Comparison of ENCODE assay signal across 8 cellular contexts in the genomic region with DNA sequence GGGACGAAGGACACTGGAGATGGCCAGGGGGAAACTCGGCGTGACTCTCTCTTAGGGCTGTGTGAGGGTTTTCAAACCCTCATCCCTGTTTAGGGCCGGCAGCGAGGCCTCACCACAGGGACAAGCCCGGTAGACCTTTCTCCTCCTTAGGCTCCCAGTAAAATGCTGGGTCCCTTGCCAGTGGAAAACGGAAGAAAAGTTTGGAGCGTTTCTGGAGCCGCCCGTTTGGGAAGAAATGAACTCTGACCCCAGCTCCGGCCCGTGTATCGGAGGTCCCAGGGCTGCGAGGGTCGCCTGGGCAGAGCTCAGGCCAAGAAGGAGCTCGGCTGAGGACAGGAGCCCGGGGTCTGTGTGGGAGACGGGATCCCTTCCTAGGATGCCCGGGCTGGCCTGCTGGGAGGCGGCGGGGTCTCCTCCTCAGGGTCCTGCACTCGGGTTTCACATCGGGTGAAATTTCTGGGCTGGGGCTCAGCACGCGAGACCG. TPM values are rescaled to one million over a fixed set of nuclear protein-coding genes. Genes with fewer than 3 reads are reported as not detected.
DNase-seq lines count a peak whose midpoint lies in the region; ATAC-seq and TF ChIP-seq lines count a peak whose summit lies in the region.

No MANE protein-coding gene starts in this region.

- H3K4me1 ChIP-seq in BE2C (no peaks in the 10 kb centered on the region), right atrium auricular region (peaks cover 0 to 23% of the 10 kb centered on the region in 2 donors), skeletal muscle satellite cell (ENCODE audit: control insufficient read depth, insufficient read depth, low read length) (peaks cover 8% of the 10 kb centered on the region)

- peak overlapping the region; percentile 89 to 90 for H3K27ac ChIP-seq in right atrium auricular region

- CTCF ChIA-PET in activated CD8-positive, alpha-beta T cell treated with anti-CD3 and anti-CD28 coated beads, Interleukin-2, amount 10 ng/mL, durations not matched to agents 7 days and 5 days (lab: Charles Lee) = interaction anchor here (1.0 to 3.5 kb wide), 11 partner anchors 9 to 135 kb away, joined by 3 to 14 read pairs (median 4); no protein-coding TSS in a partner anchor

- H3K27me3 Mint-ChIP-seq in HFFc6 (ENCODE audit: insufficient read depth) = peaks cover 11% of the 10 kb centered on the region
- peaks cover 18% of the 10 kb centered on the region for H3K27me3 Mint-ChIP-seq in activated CD8-positive, alpha-beta T cell treated with anti-CD3 and anti-CD28 coated beads, Interleukin-2, amount 10 ng/mL, durations not matched to agents 7 days and 5 days (ENCODE audit: low read depth)

- H3K4me3 ChIP-seq in BE2C (ENCODE audit: low read depth, low read length) (peak overlapping the region; percentile 74), right atrium auricular region (peak overlapping the region; percentile 80 to 91), skeletal muscle satellite cell (ENCODE audit: low read length) (peak overlapping the region; percentile 81)

- H3K27me3 ChIP-seq in BE2C = no peaks in the 10 kb centered on the region
- no peaks in the 10 kb centered on the region for H3K27me3 ChIP-seq in right atrium auricular region
- H3K27me3 ChIP-seq in skeletal muscle satellite cell (ENCODE audit: control insufficient read depth, insufficient read depth, low read length) = no peaks in the 10 kb centered on the region

- peak overlapping the region; percentile 70 for H3K9ac ChIP-seq in skeletal muscle satellite cell (ENCODE audit: low read depth, low read length)

- no peak for ATAC-seq in activated CD8-positive, alpha-beta T cell treated with anti-CD3 and anti-CD28 coated beads, Interleukin-2, amount 10 ng/mL, durations not matched to agents 7 days and 5 days
- no peak for ATAC-seq in HG03108 (IDR thresholded peaks at IDR 0.05; ENCODE audit: unreplicated experiment)

- no peak for TF ChIP-seq CTCF in BE2C (IDR thresholded peaks at IDR 0.05; ENCODE audit: low read depth, low read length)
- TF ChIP-seq CTCF in HFFc6 (IDR thresholded peaks at IDR 0.05) = no peak
- TF ChIP-seq CTCF in right atrium auricular region (IDR thresholded peaks at IDR 0.05) = no peak

- no peaks in the 10 kb centered on the region for H3K9me3 Mint-ChIP-seq in HFFc6
- no peaks in the 10 kb centered on the region for H3K9me3 Mint-ChIP-seq in activated CD8-positive, alpha-beta T cell treated with anti-CD3 and anti-CD28 coated beads, Interleukin-2, amount 10 ng/mL, durations not matched to agents 7 days and 5 days (ENCODE audit: insufficient read depth)

- peak overlapping the region; percentile 95 for H3K4me2 ChIP-seq in skeletal muscle satellite cell (ENCODE audit: low read length)

- peak overlapping the region; percentile 83 for H3K27ac Mint-ChIP-seq in HFFc6
- peak overlapping the region; percentile 80 for H3K27ac Mint-ChIP-seq in activated CD8-positive, alpha-beta T cell treated with anti-CD3 and anti-CD28 coated beads, Interleukin-2, amount 10 ng/mL, durations not matched to agents 7 days and 5 days

- H3K36me3 ChIP-seq in BE2C = no peaks in the 10 kb centered on the region
- no peaks in the 10 kb centered on the region for H3K36me3 ChIP-seq in right atrium auricular region
- no peaks in the 10 kb centered on the region for H3K36me3 ChIP-seq in skeletal muscle satellite cell (ENCODE audit: insufficient read depth, low read length)

- H3K9me3 ChIP-seq in BE2C = no peaks in the 10 kb centered on the region
- no peaks in the 10 kb centered on the region for H3K9me3 ChIP-seq in right atrium auricular region
- H3K9me3 ChIP-seq in skeletal muscle satellite cell (replicated peaks; ENCODE audit: low read length) = no peaks in the 10 kb centered on the region

- POLR2A ChIA-PET in activated CD8-positive, alpha-beta T cell treated with anti-CD3 and anti-CD28 coated beads, Interleukin-2, amount 10 ng/mL, durations not matched to agents 7 days and 5 days (lab: Charles Lee) = interaction anchor here (0.6 to 2.4 kb wide), 14 partner anchors 8 to 243 kb away, joined by 3 to 11 read pairs (median 4); a partner anchor contains a TSS

- H3K4me1 Mint-ChIP-seq in HFFc6 (ENCODE audit: low read depth) = peaks cover 14% of the 10 kb centered on the region
- H3K4me1 Mint-ChIP-seq in activated CD8-positive, alpha-beta T cell treated with anti-CD3 and anti-CD28 coated beads, Interleukin-2, amount 10 ng/mL, durations not matched to agents 7 days and 5 days (ENCODE audit: low read depth) = peaks cover 47% of the 10 kb centered on the region

- H3K4me3 Mint-ChIP-seq in HFFc6 = peak overlapping the region; percentile 91
- peak overlapping the region; percentile 81 for H3K4me3 Mint-ChIP-seq in activated CD8-positive, alpha-beta T cell treated with anti-CD3 and anti-CD28 coated beads, Interleukin-2, amount 10 ng/mL, durations not matched to agents 7 days and 5 days

- no peaks in the 10 kb centered on the region for H3K36me3 Mint-ChIP-seq in HFFc6 (ENCODE audit: low read depth)
- peaks cover 4% of the 10 kb centered on the region for H3K36me3 Mint-ChIP-seq in activated CD8-positive, alpha-beta T cell treated with anti-CD3 and anti-CD28 coated beads, Interleukin-2, amount 10 ng/mL, durations not matched to agents 7 days and 5 days (ENCODE audit: low read depth)

- DNase-seq in BE2C = no peak
- no peak for DNase-seq in HFFc6
- no peak for DNase-seq in activated CD8-positive, alpha-beta T cell treated with anti-CD3 and anti-CD28 coated beads, Interleukin-2, amount 10 ng/mL, durations not matched to agents 7 days and 5 days
- no peak for DNase-seq in right atrium auricular region (ENCODE audit: low spot score)
- DNase-seq in NCI-H526 treated with DMSO at 0.1 percent for 48 hours (lab: John Stamatoyannopoulos, UW) = no peak
- no peak for DNase-seq in GM19240 (ENCODE audit: insufficient read length, low spot score)

RNA-seq across cellular contexts. Expression of a gene that starts 23.2 kb away (rescaled TPM):
- polyA plus RNA-seq in BE2C (2012; ENCODE audit: insufficient read depth, insufficient read length, low read depth) = 30.1 TPM
- 1 to 10 TPM; 5.9 to 7.3 (median 6.9) TPM for total RNA-seq in HFFc6 (2021; fragmentation: NEBNext Ultra II Directional; extraction: Animal tissue kit (Norgen Biotek cat#: 25700))
- 10 to 100 TPM; 10.8 to 12.1 TPM for total RNA-seq in activated CD8-positive, alpha-beta T cell treated with anti-CD3 and anti-CD28 coated beads, Interleukin-2, amount 10 ng/mL, durations not matched to agents 7 days and 5 days
- 1 to 10 TPM; 7.3 to 7.9 TPM for total RNA-seq in right atrium auricular region
- total RNA-seq in skeletal muscle satellite cell (2012; rRNA removed) = 6.6 and 7.0 TPM in 2 replicates

RNA-seq across cellular contexts. Expression of a gene that starts 29.9 kb away (rescaled TPM):
- not detected for polyA plus RNA-seq in BE2C (2012; ENCODE audit: insufficient read depth, insufficient read length, low read depth)
- total RNA-seq in HFFc6 (2021; fragmentation: NEBNext Ultra II Directional; extraction: Animal tissue kit (Norgen Biotek cat#: 25700)) = not detected
- total RNA-seq in activated CD8-positive, alpha-beta T cell treated with anti-CD3 and anti-CD28 coated beads, Interleukin-2, amount 10 ng/mL, durations not matched to agents 7 days and 5 days = not detected
- total RNA-seq in right atrium auricular region = not detected
- total RNA-seq in skeletal muscle satellite cell (2012; rRNA removed) = not detected in 2 replicates

RNA-seq across cellular contexts. Expression of a gene that starts 45.7 kb away (rescaled TPM):
- polyA plus RNA-seq in BE2C (2012; ENCODE audit: insufficient read depth, insufficient read length, low read depth) = 44.6 TPM
- total RNA-seq in HFFc6 (2021; fragmentation: NEBNext Ultra II Directional; extraction: Animal tissue kit (Norgen Biotek cat#: 25700)) = 10 to 100 TPM in 2 of 6 experiments, 1 to 10 TPM in 4; 7.6 to 10.2 (median 9.5) TPM
- total RNA-seq in activated CD8-positive, alpha-beta T cell treated with anti-CD3 and anti-CD28 coated beads, Interleukin-2, amount 10 ng/mL, durations not matched to agents 7 days and 5 days = not detected
- total RNA-seq in right atrium auricular region = 10 to 100 TPM; 10.5 to 12.4 TPM
- total RNA-seq in skeletal muscle satellite cell (2012; rRNA removed) = 13.9 and 16.4 TPM in 2 replicates

RNA-seq across cellular contexts. Expression of a gene that starts 59.0 kb away (rescaled TPM):
- not detected for polyA plus RNA-seq in BE2C (2012; ENCODE audit: insufficient read depth, insufficient read length, low read depth)
- total RNA-seq in HFFc6 (2021; fragmentation: NEBNext Ultra II Directional; extraction: Animal tissue kit (Norgen Biotek cat#: 25700)) = not detected
- under 1 TPM; 0.23 to 0.26 TPM for total RNA-seq in activated CD8-positive, alpha-beta T cell treated with anti-CD3 and anti-CD28 coated beads, Interleukin-2, amount 10 ng/mL, durations not matched to agents 7 days and 5 days
- total RNA-seq in right atrium auricular region = not detected
- not detected in 2 replicates for total RNA-seq in skeletal muscle satellite cell (2012; rRNA removed)

Comparison
In these comparisons a context has a peak if more than half of its experiments do, and no peak if none do; other contexts are left out.
1. RNA of a gene that starts 45.7 kb away (total RNA-seq): 10.5 to 12.4 TPM in right atrium auricular region and 7.6 to 10.2 TPM in HFFc6; not detected in activated CD8-positive, alpha-beta T cell treated with anti-CD3 and anti-CD28 coated beads, Interleukin-2, amount 10 ng/mL, durations not matched to agents 7 days and 5 days; every median in the first group is over 4 times any median in the second.
2. Peak in every context shown above with its lines, with median percentiles within 50 percentile points of each other: H3K4me3 ChIP-seq.